In the genomic region with DNA sequence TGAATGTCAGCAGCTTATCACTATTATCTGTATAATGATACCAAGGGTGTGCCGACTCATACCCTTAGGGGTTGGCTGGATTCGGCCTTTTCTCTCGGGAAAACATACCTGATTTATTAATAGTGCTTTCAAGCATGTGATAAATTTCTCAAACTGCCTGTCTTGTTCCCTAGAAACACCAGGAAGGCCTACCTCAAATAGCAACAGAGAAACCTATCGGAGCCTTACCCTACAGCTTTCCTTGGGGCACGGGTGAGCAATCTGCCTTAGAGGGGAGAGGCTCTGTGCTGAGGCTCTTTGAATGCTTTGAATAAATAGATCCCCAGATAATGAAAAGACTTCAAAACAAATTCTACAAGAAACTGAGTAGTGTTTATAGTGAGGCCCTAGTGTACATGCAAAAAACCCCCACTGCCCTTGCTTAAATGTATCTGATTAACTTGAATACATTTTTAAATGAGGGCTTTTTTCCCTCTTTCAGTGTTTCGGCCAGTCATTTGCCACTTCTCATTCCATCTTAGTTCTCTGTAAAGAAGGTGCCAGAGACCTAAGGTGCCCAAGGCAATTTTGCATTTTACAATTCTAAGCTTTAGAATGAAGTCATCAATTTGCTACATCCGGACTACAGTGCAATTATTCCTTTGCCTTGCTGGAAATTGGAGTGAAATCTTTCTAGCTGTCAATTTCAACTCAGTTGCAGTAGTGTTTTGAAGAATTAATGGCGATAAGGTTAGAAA, we compare ENCODE assay signal across 25 cellular contexts.
DNase-seq lines count a peak whose midpoint lies in the region; ATAC-seq and TF ChIP-seq lines count a peak whose summit lies in the region.
"Had no signal": no experiment of that assay in that cellular context is flagged by ENCODE, and none has a peak within 500 bp of the region (broad histone marks: within the 10 kb centered on the region; RNA-seq: fewer than 3 reads in every experiment).

No MANE protein-coding gene starts in this region.

- no peak overlapping the region for H3K4ac ChIP-seq in trophoblast cell (ENCODE audit: low read depth, low read length)

- ATAC-seq in activated T-cell treated with anti-CD3 and anti-CD28 coated beads, Interleukin-2, amount 50 U/mL, for 4 hours = no peak
- ATAC-seq in PC-3 (no peak), foreskin keratinocyte (peak; percentile 88)
- ATAC-seq in stimulated activated memory B cell treated with anti-CD40 and anti-IgM and Interleukin-4, amounts not matched to agents 10 μg/mL and 1 μg/mL and 100 μg/mL, for 72 hours = no peak
- ATAC-seq: activated CD8-positive, alpha-beta memory T cell treated with anti-CD3 and anti-CD28 coated beads, Interleukin-2, amount 10 ng/mL, durations not matched to agents 7 days and 5 days; activated naive CD8-positive, alpha-beta T cell treated with anti-CD3 and anti-CD28 coated beads, Interleukin-2, amount 50 U/mL, for 24 hours had no signal

- no peak overlapping the region for H3K18ac ChIP-seq in trophoblast cell (ENCODE audit: low read length)

- H3K9me3 Mint-ChIP-seq in activated T-cell treated with anti-CD3 and anti-CD28 coated beads, Interleukin-2, amount 50 U/mL, for 24 hours = no peaks in the 10 kb centered on the region
- H3K9me3 Mint-ChIP-seq in activated T-cell treated with anti-CD3 and anti-CD28 coated beads, Interleukin-2, amount 50 U/mL, for 4 hours = no peaks in the 10 kb centered on the region
- no peaks in the 10 kb centered on the region for H3K9me3 Mint-ChIP-seq in stimulated activated memory B cell treated with anti-CD40 and anti-IgM and Interleukin-4, amounts not matched to agents 10 μg/mL and 1 μg/mL and 100 μg/mL, for 72 hours
- H3K9me3 Mint-ChIP-seq: activated naive CD8-positive, alpha-beta T cell treated with anti-CD3 and anti-CD28 coated beads, Interleukin-2, amount 50 U/mL, for 24 hours; stimulated activated naive CD8-positive, alpha-beta T cell treated with anti-CD3 and anti-CD28 coated beads, Interleukin-15, Interleukin-2, amounts not matched to agents 100 ng/mL and 50 ng/mL, for 24 hours had no signal

- CTCF ChIA-PET in PC-3 (lab: Charles Lee) = no interaction called here

- no peaks in the 10 kb centered on the region for H3K79me2 ChIP-seq in PC-3 (ENCODE audit: low read length)
- H3K79me2 ChIP-seq in trophoblast cell (ENCODE audit: control insufficient read depth, insufficient read depth, low read length, poor library complexity) = no peaks in the 10 kb centered on the region

- H3K27ac Mint-ChIP-seq in activated T-cell treated with anti-CD3 and anti-CD28 coated beads, Interleukin-2, amount 50 U/mL, for 24 hours = peak overlapping the region; percentile 22
- no peak overlapping the region for H3K27ac Mint-ChIP-seq in stimulated activated memory B cell treated with anti-CD40 and anti-IgM and Interleukin-4, amounts not matched to agents 10 μg/mL and 1 μg/mL and 100 μg/mL, for 72 hours
- H3K27ac Mint-ChIP-seq: activated CD8-positive, alpha-beta memory T cell treated with anti-CD3 and anti-CD28 coated beads, Interleukin-2, amount 10 ng/mL, durations not matched to agents 7 days and 5 days; activated naive CD8-positive, alpha-beta T cell treated with anti-CD3 and anti-CD28 coated beads, Interleukin-2, amount 50 U/mL, for 24 hours; stimulated activated naive CD8-positive, alpha-beta T cell treated with anti-CD3 and anti-CD28 coated beads, Interleukin-15, Interleukin-2, amounts not matched to agents 100 ng/mL and 50 ng/mL, for 24 hours had no signal

- POLR2A ChIA-PET in PC-3 (lab: Charles Lee; ENCODE audit: unreplicated experiment) = no interaction called here

- H2AFZ ChIP-seq in PC-3 (ENCODE audit: low read length) = no peak overlapping the region
- H2AFZ ChIP-seq in trophoblast cell (ENCODE audit: insufficient read depth, low read length, poor library complexity) = no peak overlapping the region

- H3K27me3 Mint-ChIP-seq in activated T-cell treated with anti-CD3 and anti-CD28 coated beads, Interleukin-2, amount 50 U/mL, for 24 hours = no peaks in the 10 kb centered on the region
- no peaks in the 10 kb centered on the region for H3K27me3 Mint-ChIP-seq in activated T-cell treated with anti-CD3 and anti-CD28 coated beads, Interleukin-2, amount 50 U/mL, for 4 hours (ENCODE audit: low read depth)
- H3K27me3 Mint-ChIP-seq in stimulated activated memory B cell treated with anti-CD40 and anti-IgM and Interleukin-4, amounts not matched to agents 10 μg/mL and 1 μg/mL and 100 μg/mL, for 72 hours = no peaks in the 10 kb centered on the region
- H3K27me3 Mint-ChIP-seq: activated CD8-positive, alpha-beta memory T cell treated with anti-CD3 and anti-CD28 coated beads, Interleukin-2, amount 10 ng/mL, durations not matched to agents 7 days and 5 days; activated naive CD8-positive, alpha-beta T cell treated with anti-CD3 and anti-CD28 coated beads, Interleukin-2, amount 50 U/mL, for 24 hours; stimulated activated naive CD8-positive, alpha-beta T cell treated with anti-CD3 and anti-CD28 coated beads, Interleukin-15, Interleukin-2, amounts not matched to agents 100 ng/mL and 50 ng/mL, for 24 hours had no signal

- H4K12ac ChIP-seq in trophoblast cell (ENCODE audit: low read depth, low read length) = no peak overlapping the region

- peaks cover 7% of the 10 kb centered on the region for H3K4me1 Mint-ChIP-seq in activated T-cell treated with anti-CD3 and anti-CD28 coated beads, Interleukin-2, amount 50 U/mL, for 24 hours (ENCODE audit: low read depth)
- no peaks in the 10 kb centered on the region for H3K4me1 Mint-ChIP-seq in activated T-cell treated with anti-CD3 and anti-CD28 coated beads, Interleukin-2, amount 50 U/mL, for 4 hours (ENCODE audit: low read depth)
- no peaks in the 10 kb centered on the region for H3K4me1 Mint-ChIP-seq in stimulated activated memory B cell treated with anti-CD40 and anti-IgM and Interleukin-4, amounts not matched to agents 10 μg/mL and 1 μg/mL and 100 μg/mL, for 72 hours
- H3K4me1 Mint-ChIP-seq: activated naive CD8-positive, alpha-beta T cell treated with anti-CD3 and anti-CD28 coated beads, Interleukin-2, amount 50 U/mL, for 24 hours had no signal

- H3K4me3 Mint-ChIP-seq in activated T-cell treated with anti-CD3 and anti-CD28 coated beads, Interleukin-2, amount 50 U/mL, for 24 hours = no peak overlapping the region
- no peak overlapping the region for H3K4me3 Mint-ChIP-seq in activated T-cell treated with anti-CD3 and anti-CD28 coated beads, Interleukin-2, amount 50 U/mL, for 4 hours
- H3K4me3 Mint-ChIP-seq in stimulated activated memory B cell treated with anti-CD40 and anti-IgM and Interleukin-4, amounts not matched to agents 10 μg/mL and 1 μg/mL and 100 μg/mL, for 72 hours = no peak overlapping the region
- H3K4me3 Mint-ChIP-seq: activated CD8-positive, alpha-beta memory T cell treated with anti-CD3 and anti-CD28 coated beads, Interleukin-2, amount 10 ng/mL, durations not matched to agents 7 days and 5 days; activated naive CD8-positive, alpha-beta T cell treated with anti-CD3 and anti-CD28 coated beads, Interleukin-2, amount 50 U/mL, for 24 hours; stimulated activated naive CD8-positive, alpha-beta T cell treated with anti-CD3 and anti-CD28 coated beads, Interleukin-15, Interleukin-2, amounts not matched to agents 100 ng/mL and 50 ng/mL, for 24 hours had no signal

- WGBS in trophoblast cell (ENCODE audit: extremely low coverage, insufficient coverage, insufficient read length) = no CpG with 5 or more reads among the region's 8 CpGs

- no peak overlapping the region for H3K23ac ChIP-seq in trophoblast cell (ENCODE audit: low read length)

- H4K20me1 ChIP-seq in PC-3 (ENCODE audit: low read length) = no peaks in the 10 kb centered on the region

- H3K27me3 ChIP-seq in PC-3 (ENCODE audit: low read length) (no peaks in the 10 kb centered on the region), foreskin keratinocyte (no peaks in the 10 kb centered on the region), trophoblast cell (ENCODE audit: insufficient read depth, low read length) (no peaks in the 10 kb centered on the region)
- H3K27me3 ChIP-seq: neutrophil, SJCRH30, tibial nerve had no signal

- no peak for TF ChIP-seq CTCF in PC-3 (conservative IDR thresholded peaks at IDR 0.05; ENCODE audit: low read depth, low read length)
- TF ChIP-seq CTCF in foreskin keratinocyte (conservative IDR thresholded peaks at IDR 0.05) = no peak

- H3K27ac ChIP-seq in PC-3 (ENCODE audit: low read length) (no peak overlapping the region), foreskin keratinocyte (peak overlapping the region; percentile 89), trophoblast cell (ENCODE audit: low read depth, low read length) (no peak overlapping the region)
- H3K27ac ChIP-seq: neutrophil, SJCRH30, tibial nerve had no signal

- H4K8ac ChIP-seq in trophoblast cell (ENCODE audit: low read depth, low read length) = no peak overlapping the region

- intact Hi-C loops in PC-3 (cut with micrococcal nuclease) = no loop called here

- H2BK5ac ChIP-seq in trophoblast cell (ENCODE audit: low read depth, low read length, poor library complexity) = no peak overlapping the region

- H3K9me2 ChIP-seq in PC-3 (replicated peaks; ENCODE audit: low read length) = no peaks in the 10 kb centered on the region

- H3K4me3 ChIP-seq in PC-3 (ENCODE audit: low read length) (no peak overlapping the region), trophoblast cell (ENCODE audit: low read depth, low read length) (no peak overlapping the region)
- H3K4me3 ChIP-seq: coronary artery, SJCRH30, tibial nerve had no signal

- no peak overlapping the region for H2BK120ac ChIP-seq in trophoblast cell (ENCODE audit: insufficient read depth, low read length, poor library complexity)

- H3K4me2 ChIP-seq in PC-3 (ENCODE audit: low read length) (no peak overlapping the region), trophoblast cell (ENCODE audit: low read length) (no peak overlapping the region)

- H3K9ac ChIP-seq in PC-3 (ENCODE audit: low read length) = no peak overlapping the region
- no peak overlapping the region for H3K9ac ChIP-seq in trophoblast cell (ENCODE audit: low read length)

- no TSS peak for BruUV-seq in PC-3 (replicated peaks; lab: Mats Ljungman, UMichigan)

- H3K36me3 Mint-ChIP-seq in activated T-cell treated with anti-CD3 and anti-CD28 coated beads, Interleukin-2, amount 50 U/mL, for 24 hours (ENCODE audit: low read depth) = peaks cover 85% of the 10 kb centered on the region
- peaks cover 45% of the 10 kb centered on the region for H3K36me3 Mint-ChIP-seq in activated T-cell treated with anti-CD3 and anti-CD28 coated beads, Interleukin-2, amount 50 U/mL, for 4 hours (ENCODE audit: insufficient read depth)
- H3K36me3 Mint-ChIP-seq in stimulated activated memory B cell treated with anti-CD40 and anti-IgM and Interleukin-4, amounts not matched to agents 10 μg/mL and 1 μg/mL and 100 μg/mL, for 72 hours = peaks cover 41% of the 10 kb centered on the region

- H2AK5ac ChIP-seq in trophoblast cell (ENCODE audit: low read length) = no peak overlapping the region

- H3F3A ChIP-seq in PC-3 (ENCODE audit: low read length, unreplicated experiment) = no peaks in the 10 kb centered on the region

- no peak for DNase-seq in activated T-cell treated with anti-CD3 and anti-CD28 coated beads, Interleukin-2, amount 50 U/mL, for 24 hours
- no peak for DNase-seq in activated T-cell treated with anti-CD3 and anti-CD28 coated beads, Interleukin-2, amount 50 U/mL, for 4 hours
- DNase-seq in PC-3 (peak; percentile 11), foreskin keratinocyte (peak; percentile 80 to 93), trophoblast cell (peak; percentile 54 to 72), GM03348 (ENCODE audit: low spot score) (no peak), HCEC 1CT (no peak)
- DNase-seq: 8988T; activated CD4-positive, alpha-beta T cell treated with anti-CD3 and anti-CD28 coated beads for 4 hours; activated CD8-positive, alpha-beta memory T cell treated with anti-CD3 and anti-CD28 coated beads, Interleukin-2, amount 10 ng/mL, durations not matched to agents 7 days and 5 days; activated naive CD8-positive, alpha-beta T cell treated with anti-CD3 and anti-CD28 coated beads, Interleukin-2, amount 50 U/mL, for 24 hours; DMS53; Kasumi-1; NCI-H1092 treated with DMSO at 0.1 percent for 48 hours; NCI-H2029; NCI-H345; NCI-H82; SJCRH30; stimulated activated CD4-positive, alpha-beta T cell treated with anti-CD3 and anti-CD28 coated beads, Interleukin-4, amount 100 ng/mL, for 24 hours; T-helper 1 cell had no signal

- peaks cover 2% of the 10 kb centered on the region for H3K79me1 ChIP-seq in trophoblast cell (ENCODE audit: low read length)

- H2BK12ac ChIP-seq in trophoblast cell (ENCODE audit: low read length) = no peak overlapping the region

- no peaks in the 10 kb centered on the region for H3K9me3 ChIP-seq in PC-3 (ENCODE audit: low read length)
- no peaks in the 10 kb centered on the region for H3K9me3 ChIP-seq in trophoblast cell (ENCODE audit: insufficient read depth, low read depth, low read length)
- H3K9me3 ChIP-seq: neutrophil, SJCRH30, tibial nerve had no signal

- no peak overlapping the region for H4K91ac ChIP-seq in trophoblast cell (ENCODE audit: low read depth, low read length)

- H3K36me3 ChIP-seq in PC-3 (ENCODE audit: low read depth, low read length) = no peaks in the 10 kb centered on the region
- no peaks in the 10 kb centered on the region for H3K36me3 ChIP-seq in trophoblast cell (ENCODE audit: control insufficient read depth in 1 of 2, insufficient read depth in 2 of 2, low read length in 2 of 2)
- H3K36me3 ChIP-seq: SJCRH30 had no signal

- no peak overlapping the region for H3K14ac ChIP-seq in trophoblast cell (ENCODE audit: low read length)

- peaks cover 21% of the 10 kb centered on the region for H3K4me1 ChIP-seq in PC-3 (ENCODE audit: insufficient read depth, low read length)
- H3K4me1 ChIP-seq in foreskin keratinocyte = peaks cover 35% of the 10 kb centered on the region
- H3K4me1 ChIP-seq in trophoblast cell (ENCODE audit: control insufficient read depth in 1 of 2, insufficient read depth in 2 of 2, low read length in 2 of 2) = peaks cover 0 to 7% of the 10 kb centered on the region in 2 experiments
- H3K4me1 ChIP-seq: SJCRH30 had no signal

Comparison
In these comparisons a context has a peak if more than half of its experiments do, and no peak if none do; other contexts are left out.
1. DNase-seq: peak in PC-3 (single experiment), foreskin keratinocyte (2 of 2) and trophoblast cell (2 of 2); none in activated T-cell treated with anti-CD3 and anti-CD28 coated beads, Interleukin-2, amount 50 U/mL, for 24 hours (single experiment), activated T-cell treated with anti-CD3 and anti-CD28 coated beads, Interleukin-2, amount 50 U/mL, for 4 hours (single experiment), GM03348 (single experiment) and HCEC 1CT (single experiment).